ENCODE assay signal across 1 cellular context in the genomic region with DNA sequence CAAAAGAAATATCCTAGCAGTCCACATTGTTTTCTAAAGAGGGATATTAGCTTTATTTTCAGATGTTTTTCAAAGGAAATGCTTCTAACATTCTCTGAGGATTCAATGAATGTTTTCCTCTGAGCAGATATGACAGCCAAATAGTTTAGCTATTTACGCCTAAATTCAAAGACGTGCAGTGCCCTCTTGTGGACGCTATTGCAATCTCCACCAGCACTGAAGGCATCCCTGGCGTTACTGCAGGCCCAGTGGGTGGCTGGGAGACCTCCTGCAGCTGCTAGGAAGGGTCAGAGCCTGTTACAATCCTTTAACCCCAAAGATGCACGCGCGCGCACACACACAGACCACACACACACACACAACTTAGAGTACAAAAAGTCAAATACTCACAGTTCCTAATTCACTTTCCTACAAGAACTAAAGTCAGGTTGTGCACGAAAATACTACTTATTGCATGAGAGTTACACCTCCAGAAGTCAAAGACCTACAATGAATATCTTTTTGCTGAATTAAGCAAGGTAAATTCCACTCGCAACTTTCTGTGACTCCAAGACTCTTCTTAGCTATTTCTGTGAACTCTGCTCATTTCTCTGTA.
TF ChIP-seq lines count a peak whose summit lies in the region.

No MANE protein-coding gene starts in this region.

TF ChIP-seq in K562, 482 proteins besides CTCF, POLR2A, EP300 and RAD21:
- TF ChIP-seq, protein P1, sequence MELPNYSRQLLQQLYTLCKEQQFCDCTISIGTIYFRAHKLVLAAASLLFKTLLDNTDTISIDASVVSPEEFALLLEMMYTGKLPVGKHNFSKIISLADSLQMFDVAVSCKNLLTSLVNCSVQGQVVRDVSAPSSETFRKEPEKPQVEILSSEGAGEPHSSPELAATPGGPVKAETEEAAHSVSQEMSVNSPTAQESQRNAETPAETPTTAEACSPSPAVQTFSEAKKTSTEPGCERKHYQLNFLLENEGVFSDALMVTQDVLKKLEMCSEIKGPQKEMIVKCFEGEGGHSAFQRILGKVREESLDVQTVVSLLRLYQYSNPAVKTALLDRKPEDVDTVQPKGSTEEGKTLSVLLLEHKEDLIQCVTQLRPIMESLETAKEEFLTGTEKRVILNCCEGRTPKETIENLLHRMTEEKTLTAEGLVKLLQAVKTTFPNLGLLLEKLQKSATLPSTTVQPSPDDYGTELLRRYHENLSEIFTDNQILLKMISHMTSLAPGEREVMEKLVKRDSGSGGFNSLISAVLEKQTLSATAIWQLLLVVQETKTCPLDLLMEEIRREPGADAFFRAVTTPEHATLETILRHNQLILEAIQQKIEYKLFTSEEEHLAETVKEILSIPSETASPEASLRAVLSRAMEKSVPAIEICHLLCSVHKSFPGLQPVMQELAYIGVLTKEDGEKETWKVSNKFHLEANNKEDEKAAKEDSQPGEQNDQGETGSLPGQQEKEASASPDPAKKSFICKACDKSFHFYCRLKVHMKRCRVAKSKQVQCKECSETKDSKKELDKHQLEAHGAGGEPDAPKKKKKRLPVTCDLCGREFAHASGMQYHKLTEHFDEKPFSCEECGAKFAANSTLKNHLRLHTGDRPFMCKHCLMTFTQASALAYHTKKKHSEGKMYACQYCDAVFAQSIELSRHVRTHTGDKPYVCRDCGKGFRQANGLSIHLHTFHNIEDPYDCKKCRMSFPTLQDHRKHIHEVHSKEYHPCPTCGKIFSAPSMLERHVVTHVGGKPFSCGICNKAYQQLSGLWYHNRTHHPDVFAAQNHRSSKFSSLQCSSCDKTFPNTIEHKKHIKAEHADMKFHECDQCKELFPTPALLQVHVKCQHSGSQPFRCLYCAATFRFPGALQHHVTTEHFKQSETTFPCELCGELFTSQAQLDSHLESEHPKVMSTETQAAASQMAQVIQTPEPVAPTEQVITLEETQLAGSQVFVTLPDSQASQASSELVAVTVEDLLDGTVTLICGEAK (IDR thresholded peaks at IDR 0.05): no peak
- TF ChIP-seq, protein P1 (CRISPR knock-in tag; IDR thresholded peaks at IDR 0.05): no peak
- TF ChIP-seq PRPF4 (IDR thresholded peaks at IDR 0.05; ENCODE audit: insufficient read depth, low read depth, low read length, poor library complexity, severe bottlenecking): no peak
- TF ChIP-seq STAG1 (CRISPR knock-in tag; IDR thresholded peaks at IDR 0.05; ENCODE audit: borderline replicate concordance): peak; percentile 29; the same call in 1 of the 2 replicates
- TF ChIP-seq, protein P2, sequence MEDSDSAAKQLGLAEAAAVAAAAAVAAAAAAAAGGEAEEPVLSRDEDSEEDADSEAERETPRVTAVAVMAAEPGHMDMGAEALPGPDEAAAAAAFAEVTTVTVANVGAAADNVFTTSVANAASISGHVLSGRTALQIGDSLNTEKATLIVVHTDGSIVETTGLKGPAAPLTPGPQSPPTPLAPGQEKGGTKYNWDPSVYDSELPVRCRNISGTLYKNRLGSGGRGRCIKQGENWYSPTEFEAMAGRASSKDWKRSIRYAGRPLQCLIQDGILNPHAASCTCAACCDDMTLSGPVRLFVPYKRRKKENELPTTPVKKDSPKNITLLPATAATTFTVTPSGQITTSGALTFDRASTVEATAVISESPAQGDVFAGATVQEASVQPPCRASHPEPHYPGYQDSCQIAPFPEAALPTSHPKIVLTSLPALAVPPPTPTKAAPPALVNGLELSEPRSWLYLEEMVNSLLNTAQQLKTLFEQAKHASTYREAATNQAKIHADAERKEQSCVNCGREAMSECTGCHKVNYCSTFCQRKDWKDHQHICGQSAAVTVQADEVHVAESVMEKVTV (CRISPR knock-in tag; IDR thresholded peaks at IDR 0.05): peak; percentile 32; the same call in 1 of the 2 replicates
- no peak for TF ChIP-seq ESRRA (IDR thresholded peaks at IDR 0.05; ENCODE audit: borderline replicate concordance, low read depth)
- 0 out of 2 replicates have a peak, but pooled peaks have one; percentile 10 for TF ChIP-seq SMC3 (conservative IDR thresholded peaks at IDR 0.05; ENCODE audit: insufficient read depth, low read depth, low read length)
